In genomic region chr4:127632420-127633403, GRCh38 we compare ENCODE assay signal across 9 cellular contexts. TPM values are rescaled to one million over a fixed set of nuclear protein-coding genes. Genes with fewer than 3 reads are reported as not detected.
DNase-seq lines count a peak whose midpoint lies in the region; ATAC-seq lines count a peak whose summit lies in the region.
"Had no signal": no experiment of that assay in that cellular context is flagged by ENCODE, and none has a peak within 500 bp of the region (broad histone marks: within the 10 kb centered on the region; RNA-seq: fewer than 3 reads in every experiment).

TSS of gene INTU (plus strand) at chr4:127632957. CDS start at chr4:127633035, 78 bp downstream.

- no peak within 1 kb of the TSS for H3K27ac ChIP-seq in duodenal mucosa (ENCODE audit: low read depth, low read length)
- H3K27ac ChIP-seq: BLaER1 had no signal

- intact Hi-C loops in activated CD4-positive, alpha-beta T cell treated with anti-CD3 and anti-CD28 coated beads for 36 hours (cut with DNase I, micrococcal nuclease), result loop anchor here in 1 of 2 experiments (2.0 to 5.0 kb wide), 3 partner anchors 150 to 430 kb away; partner anchors contain the start of genes HSPA4L and LARP1B

- DNase-seq in activated CD4-positive, alpha-beta T cell treated with anti-CD3 and anti-CD28 coated beads for 36 hours, result peak; percentile 72
- DNase-seq in activated CD4-positive, alpha-beta T cell treated with anti-CD3 and anti-CD28 coated beads for 1 hour, result no peak
- DNase-seq in NCI-H128 (lab: John Stamatoyannopoulos, UW; ENCODE audit: unreplicated experiment) (peak; percentile 63), left kidney (ENCODE audit: low read depth, low spot score) (peak; percentile 99)
- peak; percentile 19 for DNase-seq in T-helper 2 cell treated with Interferon-gamma antibody and Interleukin-4, amounts not matched to agents 5 μg/mL and 100 μg/mL, for 36 hours (ENCODE audit: low spot score)
- peak; percentile 48 for DNase-seq in stimulated activated CD4-positive, alpha-beta T cell treated with anti-CD3 and anti-CD28 coated beads, Interleukin-1b, Interleukin-23, amount 100 ng/mL, for 48 hours

- H3K4me3 Mint-ChIP-seq in activated CD4-positive, alpha-beta T cell treated with anti-CD3 and anti-CD28 coated beads for 36 hours, result peak within 1 kb of the TSS; percentile 75
- H3K4me3 Mint-ChIP-seq in T-helper 2 cell treated with Interferon-gamma antibody and Interleukin-4, amounts not matched to agents 5 μg/mL and 100 μg/mL, for 36 hours, result peak within 1 kb of the TSS; percentile 82

- no peaks in the 10 kb centered on the region for H3K9me3 ChIP-seq in duodenal mucosa (ENCODE audit: control insufficient read depth in 1 of 2, low read length in 2 of 2)

- H3K4me1 Mint-ChIP-seq in activated CD4-positive, alpha-beta T cell treated with anti-CD3 and anti-CD28 coated beads for 36 hours, result peaks cover 9% of the 10 kb centered on the region
- H3K4me1 Mint-ChIP-seq in T-helper 2 cell treated with Interferon-gamma antibody and Interleukin-4, amounts not matched to agents 5 μg/mL and 100 μg/mL, for 36 hours (ENCODE audit: low read depth), result peaks cover 3% of the 10 kb centered on the region

- H3K27me3 Mint-ChIP-seq in activated CD4-positive, alpha-beta T cell treated with anti-CD3 and anti-CD28 coated beads for 36 hours, result peaks cover 37% of the 10 kb centered on the region
- H3K27me3 Mint-ChIP-seq in T-helper 2 cell treated with Interferon-gamma antibody and Interleukin-4, amounts not matched to agents 5 μg/mL and 100 μg/mL, for 36 hours (ENCODE audit: low read depth), result peaks cover 29% of the 10 kb centered on the region

- H3K4me1 ChIP-seq in duodenal mucosa (ENCODE audit: control insufficient read depth in 1 of 2, insufficient read depth in 2 of 2, low read length in 2 of 2), result peaks cover 0 to 6% of the 10 kb centered on the region in 2 donors
- H3K4me1 ChIP-seq: BLaER1 had no signal

- H3K9me3 Mint-ChIP-seq in activated CD4-positive, alpha-beta T cell treated with anti-CD3 and anti-CD28 coated beads for 36 hours (ENCODE audit: low read depth), result no peaks in the 10 kb centered on the region
- H3K9me3 Mint-ChIP-seq in T-helper 2 cell treated with Interferon-gamma antibody and Interleukin-4, amounts not matched to agents 5 μg/mL and 100 μg/mL, for 36 hours, result no peaks in the 10 kb centered on the region

- H3K27ac Mint-ChIP-seq in activated CD4-positive, alpha-beta T cell treated with anti-CD3 and anti-CD28 coated beads for 36 hours, result peak within 1 kb of the TSS; percentile 27
- no peak within 1 kb of the TSS for H3K27ac Mint-ChIP-seq in T-helper 2 cell treated with Interferon-gamma antibody and Interleukin-4, amounts not matched to agents 5 μg/mL and 100 μg/mL, for 36 hours

- no peaks in the 10 kb centered on the region for H3K36me3 ChIP-seq in duodenal mucosa (ENCODE audit: control insufficient read depth in 1 of 2, insufficient read depth in 2 of 2, low read length in 2 of 2)
- H3K36me3 ChIP-seq: BLaER1 had no signal

- no peaks in the 10 kb centered on the region for H3K36me3 Mint-ChIP-seq in activated CD4-positive, alpha-beta T cell treated with anti-CD3 and anti-CD28 coated beads for 36 hours (ENCODE audit: low read depth)
- H3K36me3 Mint-ChIP-seq in T-helper 2 cell treated with Interferon-gamma antibody and Interleukin-4, amounts not matched to agents 5 μg/mL and 100 μg/mL, for 36 hours (ENCODE audit: low read depth), result no peaks in the 10 kb centered on the region

- ATAC-seq in activated CD4-positive, alpha-beta T cell treated with anti-CD3 and anti-CD28 coated beads for 36 hours, result peak; percentile 99
- peak; percentile 95 for ATAC-seq in HG02763 (IDR thresholded peaks at IDR 0.05; ENCODE audit: unreplicated experiment)

- CTCF ChIA-PET in activated CD4-positive, alpha-beta T cell treated with anti-CD3 and anti-CD28 coated beads for 36 hours (lab: Charles Lee), result no interaction called here

- H3K9ac ChIP-seq in duodenal mucosa (ENCODE audit: low read depth in 1 of 2, low read length in 2 of 2), result peak within 1 kb of the TSS; percentile 43 to 79
- H3K9ac ChIP-seq: BLaER1 had no signal

- peak within 1 kb of the TSS; percentile 83 to 90 for H3K4me3 ChIP-seq in duodenal mucosa (ENCODE audit: low read depth in 1 of 2, low read length in 2 of 2)
- H3K4me3 ChIP-seq: BLaER1 had no signal

- POLR2A ChIA-PET in activated CD4-positive, alpha-beta T cell treated with anti-CD3 and anti-CD28 coated beads for 36 hours (lab: Charles Lee), result no interaction called here

- no peaks in the 10 kb centered on the region for H3K27me3 ChIP-seq in duodenal mucosa (ENCODE audit: control insufficient read depth in 1 of 2, insufficient read depth in 2 of 2, low read length in 2 of 2)
- H3K27me3 ChIP-seq: BLaER1 had no signal

RNA-seq across cellular contexts. Expression of gene INTU, which starts in this region (rescaled TPM):
- under 1 TPM; 0.50 to 0.56 TPM for total RNA-seq in activated CD4-positive, alpha-beta T cell treated with anti-CD3 and anti-CD28 coated beads for 36 hours

Comparison
In these comparisons a context has a peak if more than half of its experiments do, and no peak if none do; other contexts are left out.
1. Peak in DNase-seq and ATAC-seq in activated CD4-positive, alpha-beta T cell treated with anti-CD3 and anti-CD28 coated beads for 36 hours; RNA of the gene not detected or under 1 TPM.